1 cellular context compared by ENCODE assay signal in the genomic region with DNA sequence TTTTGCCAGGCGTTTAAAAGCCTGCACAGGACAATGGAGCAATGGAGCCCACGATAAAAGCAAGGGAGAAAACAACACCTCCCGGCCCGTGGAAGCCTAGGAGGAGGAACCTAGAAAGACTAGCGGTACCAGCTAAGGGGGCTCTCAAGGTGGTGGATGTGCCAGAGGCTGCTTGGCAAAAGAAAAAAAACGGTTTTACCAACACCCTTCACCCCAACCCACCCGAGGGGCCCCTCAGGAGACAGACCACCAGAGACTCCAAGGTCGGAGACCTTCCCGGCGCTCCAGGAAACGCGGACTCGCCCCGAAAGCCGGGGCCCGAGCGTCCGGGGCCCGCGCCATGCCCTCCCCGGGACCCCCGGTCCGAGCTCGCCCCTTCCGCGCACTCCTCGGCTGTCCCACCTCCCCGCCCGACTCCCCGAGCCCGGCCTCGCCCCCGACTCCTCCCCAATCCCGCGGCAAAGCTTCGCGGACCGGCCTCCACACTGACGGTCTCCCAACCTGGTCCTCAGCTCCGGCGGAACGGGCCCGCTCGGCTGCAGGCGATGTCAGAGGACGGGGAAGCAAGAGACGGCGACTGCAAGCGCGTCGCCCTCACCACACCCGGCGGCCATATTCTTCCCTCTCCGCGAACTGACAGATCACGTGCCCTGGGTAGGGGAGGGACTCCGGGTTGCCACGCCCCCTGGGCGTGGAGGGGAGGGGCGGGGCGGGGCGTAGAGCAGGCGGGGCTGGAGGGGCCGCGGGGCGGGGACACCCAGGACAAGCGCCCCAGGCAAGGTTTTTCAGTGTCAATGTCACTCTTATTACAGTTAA.
TF ChIP-seq lines count a peak whose summit lies in the region.

KIDINS220 (minus strand) TSS at position 635 of the 816 bp plus-strand sequence. CDS start 10,520 bp downstream, outside the sequence.

TF ChIP-seq in K562, 482 proteins besides CTCF, POLR2A, EP300 and RAD21 (continued from another document):
- TF ChIP-seq, protein P1, sequence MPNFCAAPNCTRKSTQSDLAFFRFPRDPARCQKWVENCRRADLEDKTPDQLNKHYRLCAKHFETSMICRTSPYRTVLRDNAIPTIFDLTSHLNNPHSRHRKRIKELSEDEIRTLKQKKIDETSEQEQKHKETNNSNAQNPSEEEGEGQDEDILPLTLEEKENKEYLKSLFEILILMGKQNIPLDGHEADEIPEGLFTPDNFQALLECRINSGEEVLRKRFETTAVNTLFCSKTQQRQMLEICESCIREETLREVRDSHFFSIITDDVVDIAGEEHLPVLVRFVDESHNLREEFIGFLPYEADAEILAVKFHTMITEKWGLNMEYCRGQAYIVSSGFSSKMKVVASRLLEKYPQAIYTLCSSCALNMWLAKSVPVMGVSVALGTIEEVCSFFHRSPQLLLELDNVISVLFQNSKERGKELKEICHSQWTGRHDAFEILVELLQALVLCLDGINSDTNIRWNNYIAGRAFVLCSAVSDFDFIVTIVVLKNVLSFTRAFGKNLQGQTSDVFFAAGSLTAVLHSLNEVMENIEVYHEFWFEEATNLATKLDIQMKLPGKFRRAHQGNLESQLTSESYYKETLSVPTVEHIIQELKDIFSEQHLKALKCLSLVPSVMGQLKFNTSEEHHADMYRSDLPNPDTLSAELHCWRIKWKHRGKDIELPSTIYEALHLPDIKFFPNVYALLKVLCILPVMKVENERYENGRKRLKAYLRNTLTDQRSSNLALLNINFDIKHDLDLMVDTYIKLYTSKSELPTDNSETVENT (CRISPR knock-in tag; IDR thresholded peaks at IDR 0.05), result peak; percentile 63; the same call in 1 of the 2 replicates
- no peak for TF ChIP-seq ZFP1 (CRISPR knock-in tag; IDR thresholded peaks at IDR 0.05)
- no peak for TF ChIP-seq FOXA3 (CRISPR knock-in tag; conservative IDR thresholded peaks at IDR 0.05 in 1 of 2, IDR thresholded peaks at IDR 0.05 in 1 of 2)
- TF ChIP-seq ILF3 (IDR thresholded peaks at IDR 0.05; ENCODE audit: borderline replicate concordance), result no peak
- no peak for TF ChIP-seq SP2 (IDR thresholded peaks at IDR 0.05; ENCODE audit: extremely low read depth, low read depth, low read length, poor library complexity, severe bottlenecking)
- TF ChIP-seq SMAD4 (CRISPR knock-in tag; conservative IDR thresholded peaks at IDR 0.05), result no peak
- no peak for TF ChIP-seq TAL1 (IDR thresholded peaks at IDR 0.05)
- no peak for TF ChIP-seq SMARCE1 (IDR thresholded peaks at IDR 0.05)
- no peak for TF ChIP-seq ZNF76 (CRISPR knock-in tag; IDR thresholded peaks at IDR 0.05; ENCODE audit: borderline replicate concordance)
- TF ChIP-seq, protein P2, sequence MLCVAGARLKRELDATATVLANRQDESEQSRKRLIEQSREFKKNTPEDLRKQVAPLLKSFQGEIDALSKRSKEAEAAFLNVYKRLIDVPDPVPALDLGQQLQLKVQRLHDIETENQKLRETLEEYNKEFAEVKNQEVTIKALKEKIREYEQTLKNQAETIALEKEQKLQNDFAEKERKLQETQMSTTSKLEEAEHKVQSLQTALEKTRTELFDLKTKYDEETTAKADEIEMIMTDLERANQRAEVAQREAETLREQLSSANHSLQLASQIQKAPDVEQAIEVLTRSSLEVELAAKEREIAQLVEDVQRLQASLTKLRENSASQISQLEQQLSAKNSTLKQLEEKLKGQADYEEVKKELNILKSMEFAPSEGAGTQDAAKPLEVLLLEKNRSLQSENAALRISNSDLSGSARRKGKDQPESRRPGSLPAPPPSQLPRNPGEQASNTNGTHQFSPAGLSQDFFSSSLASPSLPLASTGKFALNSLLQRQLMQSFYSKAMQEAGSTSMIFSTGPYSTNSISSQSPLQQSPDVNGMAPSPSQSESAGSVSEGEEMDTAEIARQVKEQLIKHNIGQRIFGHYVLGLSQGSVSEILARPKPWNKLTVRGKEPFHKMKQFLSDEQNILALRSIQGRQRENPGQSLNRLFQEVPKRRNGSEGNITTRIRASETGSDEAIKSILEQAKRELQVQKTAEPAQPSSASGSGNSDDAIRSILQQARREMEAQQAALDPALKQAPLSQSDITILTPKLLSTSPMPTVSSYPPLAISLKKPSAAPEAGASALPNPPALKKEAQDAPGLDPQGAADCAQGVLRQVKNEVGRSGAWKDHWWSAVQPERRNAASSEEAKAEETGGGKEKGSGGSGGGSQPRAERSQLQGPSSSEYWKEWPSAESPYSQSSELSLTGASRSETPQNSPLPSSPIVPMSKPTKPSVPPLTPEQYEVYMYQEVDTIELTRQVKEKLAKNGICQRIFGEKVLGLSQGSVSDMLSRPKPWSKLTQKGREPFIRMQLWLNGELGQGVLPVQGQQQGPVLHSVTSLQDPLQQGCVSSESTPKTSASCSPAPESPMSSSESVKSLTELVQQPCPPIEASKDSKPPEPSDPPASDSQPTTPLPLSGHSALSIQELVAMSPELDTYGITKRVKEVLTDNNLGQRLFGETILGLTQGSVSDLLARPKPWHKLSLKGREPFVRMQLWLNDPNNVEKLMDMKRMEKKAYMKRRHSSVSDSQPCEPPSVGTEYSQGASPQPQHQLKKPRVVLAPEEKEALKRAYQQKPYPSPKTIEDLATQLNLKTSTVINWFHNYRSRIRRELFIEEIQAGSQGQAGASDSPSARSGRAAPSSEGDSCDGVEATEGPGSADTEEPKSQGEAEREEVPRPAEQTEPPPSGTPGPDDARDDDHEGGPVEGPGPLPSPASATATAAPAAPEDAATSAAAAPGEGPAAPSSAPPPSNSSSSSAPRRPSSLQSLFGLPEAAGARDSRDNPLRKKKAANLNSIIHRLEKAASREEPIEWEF (CRISPR knock-in tag; IDR thresholded peaks at IDR 0.05), result no peak
- TF ChIP-seq ZNF253 (CRISPR knock-in tag; conservative IDR thresholded peaks at IDR 0.05), result no peak
- TF ChIP-seq SMAD3 (CRISPR knock-in tag; conservative IDR thresholded peaks at IDR 0.05), result no peak
- no peak for TF ChIP-seq CTBP1 (IDR thresholded peaks at IDR 0.05; ENCODE audit: borderline replicate concordance)
- TF ChIP-seq ZC3H11A (IDR thresholded peaks at IDR 0.05; ENCODE audit: low read depth, low read length), result no peak
- no peak for TF ChIP-seq FOXP1 (CRISPR knock-in tag; IDR thresholded peaks at IDR 0.05)
- TF ChIP-seq KDM5B (IDR thresholded peaks at IDR 0.05; ENCODE audit: insufficient replicate concordance, low read depth, low read length), result peak; percentile 82
- no peak for TF ChIP-seq ZNF780A (CRISPR knock-in tag; IDR thresholded peaks at IDR 0.05)
- no peak for TF ChIP-seq ZNF436 (CRISPR knock-in tag; IDR thresholded peaks at IDR 0.05)
- TF ChIP-seq ATF3 (IDR thresholded peaks at IDR 0.05), result no peak
- TF ChIP-seq ATF3 (CRISPR knock-in tag; conservative IDR thresholded peaks at IDR 0.05), result no peak
- no peak for TF ChIP-seq TARDBP (IDR thresholded peaks at IDR 0.05)
- TF ChIP-seq ZC3H4 (CRISPR knock-in tag; IDR thresholded peaks at IDR 0.05; ENCODE audit: borderline replicate concordance), result no peak
- TF ChIP-seq, protein P3, sequence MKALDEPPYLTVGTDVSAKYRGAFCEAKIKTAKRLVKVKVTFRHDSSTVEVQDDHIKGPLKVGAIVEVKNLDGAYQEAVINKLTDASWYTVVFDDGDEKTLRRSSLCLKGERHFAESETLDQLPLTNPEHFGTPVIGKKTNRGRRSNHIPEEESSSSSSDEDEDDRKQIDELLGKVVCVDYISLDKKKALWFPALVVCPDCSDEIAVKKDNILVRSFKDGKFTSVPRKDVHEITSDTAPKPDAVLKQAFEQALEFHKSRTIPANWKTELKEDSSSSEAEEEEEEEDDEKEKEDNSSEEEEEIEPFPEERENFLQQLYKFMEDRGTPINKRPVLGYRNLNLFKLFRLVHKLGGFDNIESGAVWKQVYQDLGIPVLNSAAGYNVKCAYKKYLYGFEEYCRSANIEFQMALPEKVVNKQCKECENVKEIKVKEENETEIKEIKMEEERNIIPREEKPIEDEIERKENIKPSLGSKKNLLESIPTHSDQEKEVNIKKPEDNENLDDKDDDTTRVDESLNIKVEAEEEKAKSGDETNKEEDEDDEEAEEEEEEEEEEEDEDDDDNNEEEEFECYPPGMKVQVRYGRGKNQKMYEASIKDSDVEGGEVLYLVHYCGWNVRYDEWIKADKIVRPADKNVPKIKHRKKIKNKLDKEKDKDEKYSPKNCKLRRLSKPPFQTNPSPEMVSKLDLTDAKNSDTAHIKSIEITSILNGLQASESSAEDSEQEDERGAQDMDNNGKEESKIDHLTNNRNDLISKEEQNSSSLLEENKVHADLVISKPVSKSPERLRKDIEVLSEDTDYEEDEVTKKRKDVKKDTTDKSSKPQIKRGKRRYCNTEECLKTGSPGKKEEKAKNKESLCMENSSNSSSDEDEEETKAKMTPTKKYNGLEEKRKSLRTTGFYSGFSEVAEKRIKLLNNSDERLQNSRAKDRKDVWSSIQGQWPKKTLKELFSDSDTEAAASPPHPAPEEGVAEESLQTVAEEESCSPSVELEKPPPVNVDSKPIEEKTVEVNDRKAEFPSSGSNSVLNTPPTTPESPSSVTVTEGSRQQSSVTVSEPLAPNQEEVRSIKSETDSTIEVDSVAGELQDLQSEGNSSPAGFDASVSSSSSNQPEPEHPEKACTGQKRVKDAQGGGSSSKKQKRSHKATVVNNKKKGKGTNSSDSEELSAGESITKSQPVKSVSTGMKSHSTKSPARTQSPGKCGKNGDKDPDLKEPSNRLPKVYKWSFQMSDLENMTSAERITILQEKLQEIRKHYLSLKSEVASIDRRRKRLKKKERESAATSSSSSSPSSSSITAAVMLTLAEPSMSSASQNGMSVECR (CRISPR knock-in tag; IDR thresholded peaks at IDR 0.05), result peak; percentile 66
- TF ChIP-seq, protein P4, sequence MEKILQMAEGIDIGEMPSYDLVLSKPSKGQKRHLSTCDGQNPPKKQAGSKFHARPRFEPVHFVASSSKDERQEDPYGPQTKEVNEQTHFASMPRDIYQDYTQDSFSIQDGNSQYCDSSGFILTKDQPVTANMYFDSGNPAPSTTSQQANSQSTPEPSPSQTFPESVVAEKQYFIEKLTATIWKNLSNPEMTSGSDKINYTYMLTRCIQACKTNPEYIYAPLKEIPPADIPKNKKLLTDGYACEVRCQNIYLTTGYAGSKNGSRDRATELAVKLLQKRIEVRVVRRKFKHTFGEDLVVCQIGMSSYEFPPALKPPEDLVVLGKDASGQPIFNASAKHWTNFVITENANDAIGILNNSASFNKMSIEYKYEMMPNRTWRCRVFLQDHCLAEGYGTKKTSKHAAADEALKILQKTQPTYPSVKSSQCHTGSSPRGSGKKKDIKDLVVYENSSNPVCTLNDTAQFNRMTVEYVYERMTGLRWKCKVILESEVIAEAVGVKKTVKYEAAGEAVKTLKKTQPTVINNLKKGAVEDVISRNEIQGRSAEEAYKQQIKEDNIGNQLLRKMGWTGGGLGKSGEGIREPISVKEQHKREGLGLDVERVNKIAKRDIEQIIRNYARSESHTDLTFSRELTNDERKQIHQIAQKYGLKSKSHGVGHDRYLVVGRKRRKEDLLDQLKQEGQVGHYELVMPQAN (IDR thresholded peaks at IDR 0.05; ENCODE audit: borderline replicate concordance), result peak; percentile 89
- no peak for TF ChIP-seq ZNF583 (CRISPR knock-in tag; IDR thresholded peaks at IDR 0.05)
- TF ChIP-seq POLR2H (tag; IDR thresholded peaks at IDR 0.05; ENCODE audit: low read depth), result 0 out of 2 replicates have a peak, but pooled peaks have one; percentile 14
- no peak for TF ChIP-seq PBX2 (CRISPR knock-in tag; IDR thresholded peaks at IDR 0.05; ENCODE audit: low read depth)
- no peak for TF ChIP-seq PBX2 (tag; conservative IDR thresholded peaks at IDR 0.05; ENCODE audit: low read depth)
- no peak for TF ChIP-seq PRDM10 (IDR thresholded peaks at IDR 0.05; ENCODE audit: partially characterized antibody)
